In genomic region chr14:67335781-67336180, GRCh38 we compare ENCODE assay signal across 10 cellular contexts. TPM values are rescaled to one million over a fixed set of nuclear protein-coding genes. Genes with fewer than 3 reads are reported as not detected.
DNase-seq lines count a peak whose midpoint lies in the region; TF ChIP-seq lines count a peak whose summit lies in the region.
"Had no signal": no experiment of that assay in that cellular context is flagged by ENCODE, and none has a peak within 500 bp of the region (broad histone marks: within the 10 kb centered on the region; RNA-seq: fewer than 3 reads in every experiment).

No MANE protein-coding gene starts in this region.

- no peaks in the 10 kb centered on the region for H3K27me3 ChIP-seq in mesenchymal stem cell (ENCODE audit: control insufficient read depth in 1 of 2, insufficient read depth in 1 of 2, low read length in 2 of 2)
- H3K27me3 ChIP-seq: uterus had no signal

- H3K4me2 ChIP-seq in mesenchymal stem cell (ENCODE audit: low read length, poor library complexity, severe bottlenecking) = no peak overlapping the region

- WGBS in mesenchymal stem cell = 100% methylated on average over 2 of the region's 2 CpGs

- H3K4me3 Mint-ChIP-seq in brain = no peak overlapping the region
- H3K4me3 Mint-ChIP-seq in activated T-cell treated with anti-CD3 and anti-CD28 coated beads, Interleukin-2, amount 50 U/mL, for 24 hours = no peak overlapping the region
- H3K4me3 Mint-ChIP-seq: activated CD8-positive, alpha-beta memory T cell treated with anti-CD3 and anti-CD28 coated beads, Interleukin-2, amount 10 ng/mL, durations not matched to agents 7 days and 5 days had no signal

- H2AK5ac ChIP-seq in mesenchymal stem cell (ENCODE audit: low read length, severe bottlenecking) = no peak overlapping the region

- no peaks in the 10 kb centered on the region for H3K4me1 Mint-ChIP-seq in brain
- H3K4me1 Mint-ChIP-seq in activated T-cell treated with anti-CD3 and anti-CD28 coated beads, Interleukin-2, amount 50 U/mL, for 24 hours (ENCODE audit: low read depth) = no peaks in the 10 kb centered on the region
- H3K4me1 Mint-ChIP-seq: activated CD8-positive, alpha-beta memory T cell treated with anti-CD3 and anti-CD28 coated beads, Interleukin-2, amount 10 ng/mL, durations not matched to agents 7 days and 5 days had no signal

- in situ Hi-C loops in G401 (cut with HindIII; ENCODE audit: low sequenced_read_pairs) = no loop called here

- peaks cover 15 to 95% of the 10 kb centered on the region in 2 experiments for H3K36me3 ChIP-seq in mesenchymal stem cell (ENCODE audit: control insufficient read depth in 1 of 2, insufficient read depth in 2 of 2, low read depth in 1 of 2, low read length in 2 of 2)
- H3K36me3 ChIP-seq: uterus had no signal

- no peak overlapping the region for H3K4me3 ChIP-seq in Jurkat, Clone E6-1 (ENCODE audit: low read length)
- no peak overlapping the region for H3K4me3 ChIP-seq in mesenchymal stem cell (ENCODE audit: insufficient read depth in 1 of 2, low read depth in 1 of 2, low read length in 2 of 2)
- H3K4me3 ChIP-seq: skin epidermis, uterus had no signal

- no peak overlapping the region for H2BK120ac ChIP-seq in mesenchymal stem cell (ENCODE audit: low read depth, low read length)

- no peak overlapping the region for H3K27ac ChIP-seq in mesenchymal stem cell (ENCODE audit: low read length, poor library complexity, severe bottlenecking)
- H3K27ac ChIP-seq: skin epidermis, uterus had no signal

- no peaks in the 10 kb centered on the region for H3K9me3 ChIP-seq in mesenchymal stem cell (ENCODE audit: control insufficient read depth, low read length)
- H3K9me3 ChIP-seq: uterus had no signal

- no peak overlapping the region for H4K91ac ChIP-seq in mesenchymal stem cell (ENCODE audit: low read length)

- H2BK12ac ChIP-seq in mesenchymal stem cell (ENCODE audit: low read length in 2 of 2) = no peak overlapping the region

- no peak overlapping the region for H2AFZ ChIP-seq in mesenchymal stem cell (ENCODE audit: low read depth, low read length)

- H3K36me3 Mint-ChIP-seq in brain = peaks cover 57% of the 10 kb centered on the region
- H3K36me3 Mint-ChIP-seq in activated T-cell treated with anti-CD3 and anti-CD28 coated beads, Interleukin-2, amount 50 U/mL, for 24 hours (ENCODE audit: low read depth) = peaks cover 88% of the 10 kb centered on the region

- H3K9ac ChIP-seq in mesenchymal stem cell (ENCODE audit: low read length) = no peak overlapping the region

- H3K14ac ChIP-seq in mesenchymal stem cell (ENCODE audit: low read length in 2 of 2) = no peak overlapping the region

- DNase-seq in G401 (ENCODE audit: low spot score) (peak; percentile 16), mesenchymal stem cell (peak; percentile 22), GM19238 (ENCODE audit: insufficient read length, low spot score) (no peak), AML-193 (lab: John Stamatoyannopoulos, UW) (no peak)
- peak; percentile 30 for DNase-seq in Jurkat, Clone E6-1 (ENCODE audit: low read depth, low spot score)
- no peak for DNase-seq in activated T-cell treated with anti-CD3 and anti-CD28 coated beads, Interleukin-2, amount 50 U/mL, for 24 hours
- DNase-seq: activated CD8-positive, alpha-beta memory T cell treated with anti-CD3 and anti-CD28 coated beads, Interleukin-2, amount 10 ng/mL, durations not matched to agents 7 days and 5 days; uterus had no signal

- H3K27me3 Mint-ChIP-seq in brain = no peaks in the 10 kb centered on the region
- H3K27me3 Mint-ChIP-seq in activated T-cell treated with anti-CD3 and anti-CD28 coated beads, Interleukin-2, amount 50 U/mL, for 24 hours = no peaks in the 10 kb centered on the region
- H3K27me3 Mint-ChIP-seq: activated CD8-positive, alpha-beta memory T cell treated with anti-CD3 and anti-CD28 coated beads, Interleukin-2, amount 10 ng/mL, durations not matched to agents 7 days and 5 days had no signal

- TF ChIP-seq CTCF in brain (conservative IDR thresholded peaks at IDR 0.05) = peak; percentile 26 to 67

- H3K4ac ChIP-seq in mesenchymal stem cell (ENCODE audit: low read depth in 1 of 2, low read length in 2 of 2) = no peak overlapping the region

- no peak overlapping the region for H2BK5ac ChIP-seq in mesenchymal stem cell (ENCODE audit: low read depth, low read length, poor library complexity, severe bottlenecking)

- no peaks in the 10 kb centered on the region for H3K4me1 ChIP-seq in mesenchymal stem cell (ENCODE audit: control insufficient read depth, insufficient read depth, low read depth, low read length)
- H3K4me1 ChIP-seq: uterus had no signal

- no peak overlapping the region for H3K18ac ChIP-seq in mesenchymal stem cell (ENCODE audit: low read depth in 1 of 2, low read length in 2 of 2)

- no peak overlapping the region for H3K27ac Mint-ChIP-seq in brain
- H3K27ac Mint-ChIP-seq in activated T-cell treated with anti-CD3 and anti-CD28 coated beads, Interleukin-2, amount 50 U/mL, for 24 hours = no peak overlapping the region
- H3K27ac Mint-ChIP-seq: activated CD8-positive, alpha-beta memory T cell treated with anti-CD3 and anti-CD28 coated beads, Interleukin-2, amount 10 ng/mL, durations not matched to agents 7 days and 5 days had no signal

- H3K9me3 Mint-ChIP-seq in brain = peaks cover 0 to 4% (median 0%) of the 10 kb centered on the region in 5 experiments
- no peaks in the 10 kb centered on the region for H3K9me3 Mint-ChIP-seq in activated T-cell treated with anti-CD3 and anti-CD28 coated beads, Interleukin-2, amount 50 U/mL, for 24 hours

- peaks cover 2% of the 10 kb centered on the region for H3K79me1 ChIP-seq in mesenchymal stem cell (replicated peaks; ENCODE audit: low read length, poor library complexity, severe bottlenecking)

- no peak overlapping the region for H3K23ac ChIP-seq in mesenchymal stem cell (ENCODE audit: low read length in 2 of 2)

- no peak overlapping the region for H2BK15ac ChIP-seq in mesenchymal stem cell (ENCODE audit: low read depth, poor library complexity, severe bottlenecking)

- H4K8ac ChIP-seq in mesenchymal stem cell (ENCODE audit: low read length) = no peak overlapping the region

RNA-seq across cellular contexts. Expression of gene ATP6V1D, which starts 23.8 kb away (rescaled TPM):
- 158 and 168 TPM in 2 replicates for total RNA-seq in G401 (2014; rRNA removed; shearing (Covaris generic))
- polyA plus RNA-seq in Jurkat, Clone E6-1 (2012; ENCODE audit: insufficient read depth, insufficient read length) = 99.1 TPM
- 150 TPM for polyA plus RNA-seq in brain (ENCODE audit: insufficient read depth, low read depth, low replicate concordance)
- 73.0 TPM for polyA plus RNA-seq in mesenchymal stem cell (2013, experiment 1 of 2)
- 73.1 TPM for polyA plus RNA-seq in mesenchymal stem cell (2013, experiment 2 of 2)

RNA-seq across cellular contexts. Expression of gene EIF2S1, which starts 24.3 kb away (rescaled TPM):
- total RNA-seq in G401 (2014; rRNA removed; shearing (Covaris generic)) = 347 and 407 TPM in 2 replicates
- 277 TPM for polyA plus RNA-seq in Jurkat, Clone E6-1 (2012; ENCODE audit: insufficient read depth, insufficient read length)
- polyA plus RNA-seq in brain (ENCODE audit: insufficient read depth, low read depth, low replicate concordance) = 103 TPM
- polyA plus RNA-seq in mesenchymal stem cell (2013, experiment 1 of 2) = 38.2 TPM
- 38.2 TPM for polyA plus RNA-seq in mesenchymal stem cell (2013, experiment 2 of 2)

Comparison
In these comparisons a context has a peak if more than half of its experiments do, and no peak if none do; other contexts are left out.
1. DNase-seq: peak in G401 (single experiment), Jurkat, Clone E6-1 (single experiment) and mesenchymal stem cell (single experiment); none in GM19238 (single experiment), activated T-cell treated with anti-CD3 and anti-CD28 coated beads, Interleukin-2, amount 50 U/mL, for 24 hours (single experiment) and AML-193 (0 of 2).